Comparison of ENCODE assay signal across 18 cellular contexts in the genomic region with DNA sequence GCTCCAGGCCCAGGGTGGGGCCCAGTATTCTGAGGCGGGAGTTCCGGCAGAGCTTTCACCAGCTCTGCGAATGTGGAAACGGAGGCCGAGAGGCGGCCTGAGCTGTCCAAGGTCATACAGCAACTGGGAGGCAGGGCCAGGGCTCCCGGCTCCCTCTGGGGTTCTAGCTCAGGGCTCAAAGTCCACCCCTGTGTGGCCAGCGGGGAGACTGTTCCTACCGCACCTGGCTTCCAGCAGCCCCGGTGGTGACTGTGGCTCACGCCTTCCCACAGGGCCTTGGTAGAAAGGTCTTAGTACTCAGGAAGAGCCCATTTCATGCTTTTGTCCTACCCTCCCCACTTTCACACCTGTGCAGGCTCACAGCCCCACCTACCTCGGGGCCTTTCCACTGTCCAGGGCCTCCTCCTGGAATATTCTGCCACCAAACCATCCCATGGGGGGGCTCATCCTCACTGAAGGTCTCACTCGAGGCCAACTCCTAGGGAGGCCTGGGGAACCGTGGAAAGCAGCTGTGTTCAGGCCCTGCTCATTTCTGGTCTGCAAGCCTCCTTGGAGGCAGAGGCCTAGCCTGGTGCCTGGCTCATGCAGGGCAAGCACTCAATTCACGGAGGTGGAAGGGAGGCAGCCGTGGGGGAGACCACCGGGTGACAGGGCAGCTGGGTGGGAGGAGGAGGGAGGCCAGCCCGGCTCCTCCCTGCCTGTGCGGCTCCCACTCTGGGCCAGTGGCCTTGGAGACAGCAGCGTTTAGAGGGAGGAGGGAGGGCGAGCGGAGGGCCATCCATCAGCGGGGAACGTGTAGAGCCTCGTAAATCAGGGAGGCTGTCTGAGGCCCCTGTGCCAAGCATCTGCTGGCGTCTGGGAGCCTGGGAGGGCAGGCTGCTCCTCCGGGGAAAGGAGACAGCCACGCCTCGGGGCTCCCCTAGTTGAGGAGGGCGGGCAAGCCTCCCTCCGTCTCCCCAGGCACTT. TPM values are rescaled to one million over a fixed set of nuclear protein-coding genes. Genes with fewer than 3 reads are reported as not detected.
DNase-seq lines count a peak whose midpoint lies in the region; ATAC-seq and TF ChIP-seq lines count a peak whose summit lies in the region.
"Had no signal": no experiment of that assay in that cellular context is flagged by ENCODE, and none has a peak within 500 bp of the region (broad histone marks: within the 10 kb centered on the region; RNA-seq: fewer than 3 reads in every experiment).

No MANE protein-coding gene starts in this region.

- H3K79me1 ChIP-seq in mesenchymal stem cell (replicated peaks; ENCODE audit: low read length, poor library complexity, severe bottlenecking) = no peaks in the 10 kb centered on the region

- H3K4me3 ChIP-seq in spleen (no peak overlapping the region), thyroid gland (replicated peaks in 1 of 3) (no peak overlapping the region), mesenchymal stem cell (ENCODE audit: insufficient read depth in 1 of 2, low read depth in 1 of 2, low read length in 2 of 2) (no peak overlapping the region)
- H3K4me3 ChIP-seq: left lung, tibial artery had no signal

- H3K23ac ChIP-seq in mesenchymal stem cell (ENCODE audit: low read length in 2 of 2) = no peak overlapping the region

- H3K27me3 ChIP-seq in spleen (replicated peaks in 1 of 7) (peaks cover 0 to 15% (median 0%) of the 10 kb centered on the region in 7 donors), thyroid gland (peaks cover 4% of the 10 kb centered on the region), mesenchymal stem cell (ENCODE audit: control insufficient read depth in 1 of 2, insufficient read depth in 1 of 2, low read length in 2 of 2) (peaks cover 11 to 56% of the 10 kb centered on the region in 2 experiments)

- TF ChIP-seq POLR2A in spleen (IDR thresholded peaks at IDR 0.05) = no peak
- TF ChIP-seq POLR2A in thyroid gland (IDR thresholded peaks at IDR 0.05) = no peak

- H3K14ac ChIP-seq in mesenchymal stem cell (ENCODE audit: low read length in 2 of 2) = no peak overlapping the region

- no peak overlapping the region for H2BK12ac ChIP-seq in mesenchymal stem cell (ENCODE audit: low read length in 2 of 2)

- intact Hi-C loops in spleen (cut with DNase I; ENCODE audit: low total_unique reads) (no loop called here), thyroid gland (cut with DNase I) (no loop called here)

- peak overlapping the region in 3 of 8 donors; percentile 6 to 50 (median 48) for H3K27ac ChIP-seq in spleen
- H3K27ac ChIP-seq in thyroid gland = no peak overlapping the region
- H3K27ac ChIP-seq in mesenchymal stem cell (ENCODE audit: low read length, poor library complexity, severe bottlenecking) = no peak overlapping the region
- H3K27ac ChIP-seq: 22Rv1, left lung, tibial artery had no signal

- H2BK5ac ChIP-seq in mesenchymal stem cell (ENCODE audit: low read depth, low read length, poor library complexity, severe bottlenecking) = no peak overlapping the region

- peak; percentile 73 for ATAC-seq in left lobe of liver
- ATAC-seq: left lung; naive thymus-derived CD4-positive, alpha-beta T cell had no signal

- no peak overlapping the region for H3K18ac ChIP-seq in mesenchymal stem cell (ENCODE audit: low read depth in 1 of 2, low read length in 2 of 2)

- no peak overlapping the region for H4K91ac ChIP-seq in mesenchymal stem cell (ENCODE audit: low read length)

- WGBS in spleen, 5 donors = 57 to 66% (median 62%) methylated on average over 27 to 31 of the region's 31 CpGs
- WGBS in thyroid gland, 2 donors = 60% methylated on average over 24 to 31 of the region's 31 CpGs
- 67% methylated on average over 28 of the region's 31 CpGs for WGBS in mesenchymal stem cell

- no peak overlapping the region for H2BK120ac ChIP-seq in mesenchymal stem cell (ENCODE audit: low read depth, low read length)

- H3K4ac ChIP-seq in mesenchymal stem cell (ENCODE audit: low read depth in 1 of 2, low read length in 2 of 2) = no peak overlapping the region

- H2AFZ ChIP-seq in mesenchymal stem cell (ENCODE audit: low read depth, low read length) = no peak overlapping the region

- H3K9me3 ChIP-seq in spleen (no peaks in the 10 kb centered on the region), thyroid gland (no peaks in the 10 kb centered on the region), mesenchymal stem cell (ENCODE audit: control insufficient read depth, low read length) (no peaks in the 10 kb centered on the region)
- H3K9me3 ChIP-seq: left lung, SK-N-SH, tibial artery had no signal

- H3K4me1 ChIP-seq in spleen (peaks cover 0 to 36% (median 19%) of the 10 kb centered on the region in 6 donors), thyroid gland (no peaks in the 10 kb centered on the region), mesenchymal stem cell (ENCODE audit: control insufficient read depth, insufficient read depth, low read depth, low read length) (no peaks in the 10 kb centered on the region)
- H3K4me1 ChIP-seq: tibial artery had no signal

- no peak overlapping the region for H3K4me2 ChIP-seq in mesenchymal stem cell (ENCODE audit: low read length, poor library complexity, severe bottlenecking)
- H3K4me2 ChIP-seq: SK-N-SH had no signal

- H3K9ac ChIP-seq in mesenchymal stem cell (ENCODE audit: low read length) = no peak overlapping the region
- H3K9ac ChIP-seq: SK-N-SH had no signal

- TF ChIP-seq CTCF in spleen (IDR thresholded peaks at IDR 0.05 in 8 of 11, conservative IDR thresholded peaks at IDR 0.05 in 3 of 11) (no peak), thyroid gland (IDR thresholded peaks at IDR 0.05) (no peak)

- no peaks in the 10 kb centered on the region for H3K36me3 ChIP-seq in spleen
- H3K36me3 ChIP-seq in thyroid gland = no peaks in the 10 kb centered on the region
- no peaks in the 10 kb centered on the region for H3K36me3 ChIP-seq in mesenchymal stem cell (ENCODE audit: control insufficient read depth in 1 of 2, insufficient read depth in 2 of 2, low read depth in 1 of 2, low read length in 2 of 2)
- H3K36me3 ChIP-seq: left lung, tibial artery had no signal

- DNase-seq in DMS 273 (lab: John Stamatoyannopoulos, UW; ENCODE audit: unreplicated experiment) = peak; percentile 75
- DNase-seq in DMS 273 treated with DMSO at 0.1 percent for 48 hours (lab: John Stamatoyannopoulos, UW) = no peak
- peak; percentile 82 for DNase-seq in SK-N-DZ (ENCODE audit: low spot score)
- DNase-seq in left lobe of liver (ENCODE audit: low spot score) = no peak
- peak; percentile 69 for DNase-seq in spleen
- no peak for DNase-seq in thyroid gland
- no peak for DNase-seq in mesenchymal stem cell
- DNase-seq in DMS153 treated with DMSO at 0.1 percent for 48 hours (lab: John Stamatoyannopoulos, UW; ENCODE audit: unreplicated experiment) = no peak
- DNase-seq: activated CD4-positive, alpha-beta memory T cell treated with anti-CD3 and anti-CD28 coated beads for 36 hours; cerebellar nuclear complex; DMS79; left lung; naive thymus-derived CD4-positive, alpha-beta T cell; SK-N-SH; stimulated activated CD4-positive, alpha-beta T cell treated with anti-CD3 and anti-CD28 coated beads, Interleukin-4, amount 100 ng/mL, for 1 hour; tibial artery had no signal

- no peak overlapping the region for H4K8ac ChIP-seq in mesenchymal stem cell (ENCODE audit: low read length)

- no peak overlapping the region for H2AK5ac ChIP-seq in mesenchymal stem cell (ENCODE audit: low read length, severe bottlenecking)

- H2BK15ac ChIP-seq in mesenchymal stem cell (ENCODE audit: low read depth, poor library complexity, severe bottlenecking) = no peak overlapping the region

RNA-seq across cellular contexts. Expression of gene DOC2B, which starts 12.7 kb away (rescaled TPM):
- 11.6 and 13.7 TPM in 2 replicates for polyA plus RNA-seq in SK-N-DZ (2014; cell fraction: cytosol; rRNA removed)
- polyA plus RNA-seq in SK-N-DZ (2014; cell fraction: nucleus; rRNA removed) = 7.9 and 11.5 TPM in 2 replicates
- total RNA-seq in left lobe of liver = 0.68 TPM
- total RNA-seq in spleen = 10 to 100 TPM in 3 of 7 donors, 1 to 10 TPM in 4; 3.0 to 17.0 (median 7.5) TPM
- polyA plus RNA-seq in spleen = 1 to 10 TPM in 2 of 3 donors, under 1 TPM in 1; 0.91 to 3.1 (median 1.1) TPM
- 1 to 10 TPM; 3.6 to 8.5 (median 6.7) TPM for total RNA-seq in thyroid gland
- not detected for polyA plus RNA-seq in mesenchymal stem cell (2013, experiment 1 of 2)
- polyA plus RNA-seq in mesenchymal stem cell (2013, experiment 2 of 2) = 0.01 TPM
- total RNA-seq: fibroblast of villous mesenchyme had no signal
- polyA plus RNA-seq: naive thymus-derived CD4-positive, alpha-beta T cell had no signal

RNA-seq across cellular contexts. Expression of gene SCGB1C2, which starts 56.8 kb away (rescaled TPM):
- not detected in 2 replicates for polyA plus RNA-seq in SK-N-DZ (2014; cell fraction: cytosol; rRNA removed)
- not detected in 2 replicates for polyA plus RNA-seq in SK-N-DZ (2014; cell fraction: nucleus; rRNA removed)
- total RNA-seq in left lobe of liver = not detected
- total RNA-seq in spleen = not detected
- not detected for polyA plus RNA-seq in spleen
- not detected for total RNA-seq in thyroid gland
- polyA plus RNA-seq in mesenchymal stem cell (2013, experiment 1 of 2) = not detected
- polyA plus RNA-seq in mesenchymal stem cell (2013, experiment 2 of 2) = not detected
- total RNA-seq: activated CD4-positive, alpha-beta memory T cell treated with anti-CD3 and anti-CD28 coated beads for 36 hours; fibroblast of villous mesenchyme; left lung; naive thymus-derived CD4-positive, alpha-beta T cell had no signal
- polyA plus RNA-seq: naive thymus-derived CD4-positive, alpha-beta T cell; SK-N-SH had no signal

Comparison
In these comparisons a context has a peak if more than half of its experiments do, and no peak if none do; other contexts are left out.
1. DNase-seq: peak in DMS 273 (single experiment), SK-N-DZ (single experiment) and spleen (single experiment); none in DMS 273 treated with DMSO at 0.1 percent for 48 hours (single experiment), left lobe of liver (single experiment), thyroid gland (0 of 2), mesenchymal stem cell (single experiment) and DMS153 treated with DMSO at 0.1 percent for 48 hours (single experiment).